17 cellular contexts compared by ENCODE assay signal in the genomic region with DNA sequence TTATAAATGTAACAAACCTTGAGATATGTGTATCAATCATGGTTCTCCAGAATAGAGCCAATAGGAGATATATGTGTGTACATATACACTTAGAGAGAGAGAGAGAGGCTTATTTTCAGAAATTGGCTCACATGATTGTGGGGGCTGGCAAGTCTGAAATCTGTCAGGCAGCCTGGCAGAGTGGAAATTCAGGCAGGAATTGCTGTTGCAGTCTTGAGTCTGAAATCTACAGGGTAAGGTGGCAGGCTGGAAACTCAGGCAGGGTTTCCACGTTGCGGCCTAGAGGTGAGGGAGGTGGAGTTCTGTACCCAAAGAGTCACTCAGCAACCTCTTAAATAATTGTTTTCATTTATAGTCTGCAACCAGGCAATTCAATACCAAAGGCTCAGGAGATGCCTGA.
DNase-seq lines count a peak whose midpoint lies in the region; ATAC-seq and TF ChIP-seq lines count a peak whose summit lies in the region.
"Had no signal": no experiment of that assay in that cellular context is flagged by ENCODE, and none has a peak within 500 bp of the region (broad histone marks: within the 10 kb centered on the region; RNA-seq: fewer than 3 reads in every experiment).

No MANE protein-coding gene starts in this region.

- no peak for TF ChIP-seq CTCF in Loucy (conservative IDR thresholded peaks at IDR 0.05; ENCODE audit: low read length)
- TF ChIP-seq CTCF in nephron progenitor cell (IDR thresholded peaks at IDR 0.05): no peak

- no peaks in the 10 kb centered on the region for H3F3A ChIP-seq in Loucy (ENCODE audit: low read depth)

- H2AFZ ChIP-seq in Loucy (ENCODE audit: low read length): peak overlapping the region; percentile 31; the same call in 1 of the 2 replicates

- no peaks in the 10 kb centered on the region for H3K9me3 ChIP-seq in Loucy (ENCODE audit: insufficient read depth, low read depth, low read length)
- H3K9me3 ChIP-seq: BLaER1 treated with 17β-estradiol and CSF1 and Interleukin-3, amounts not matched to agents 10 nM and 100 nM had no signal

- DNase-seq in head of caudate nucleus: peak in 39 of 42 donors; percentile 3 to 82 (median 43)
- no peak for DNase-seq in nephron progenitor cell
- DNase-seq in superior temporal gyrus (ENCODE audit: extremely low spot score): peak; percentile 29
- no peak for DNase-seq in occipital lobe (lab: John Stamatoyannopoulos, UW)
- DNase-seq: 8988T; Calu3; CD8-positive, alpha-beta T cell; DMS79 treated with DMSO at 0.1 percent for 48 hours; GF-D8; GOT3; H7 had no signal

- no peaks in the 10 kb centered on the region for H3K9me3 Mint-ChIP-seq in nephron progenitor cell
- H3K9me3 Mint-ChIP-seq: CD8-positive, alpha-beta T cell had no signal

- no peaks in the 10 kb centered on the region for H3K36me3 Mint-ChIP-seq in nephron progenitor cell (ENCODE audit: low read depth)
- H3K36me3 Mint-ChIP-seq: CD8-positive, alpha-beta T cell had no signal

- no peak overlapping the region for H3K4me3 Mint-ChIP-seq in nephron progenitor cell
- H3K4me3 Mint-ChIP-seq: B cell; CD8-positive, alpha-beta T cell had no signal

- intact Hi-C loops in head of caudate nucleus (cut with DNase I): no loop called here

- peaks cover 5% of the 10 kb centered on the region for H3K27me3 Mint-ChIP-seq in nephron progenitor cell (ENCODE audit: low read depth, poor library complexity)
- H3K27me3 Mint-ChIP-seq: B cell had no signal

- H3K4me1 ChIP-seq in Loucy (ENCODE audit: insufficient read depth, low read length, poor library complexity, severe bottlenecking): no peaks in the 10 kb centered on the region
- H3K4me1 ChIP-seq: BLaER1 treated with 17β-estradiol and CSF1 and Interleukin-3, amounts not matched to agents 10 nM and 100 nM had no signal

- ATAC-seq in GM18520 (IDR thresholded peaks at IDR 0.05; ENCODE audit: unreplicated experiment) (no peak), HG02623 (IDR thresholded peaks at IDR 0.05; ENCODE audit: unreplicated experiment) (no peak)
- ATAC-seq: CD8-positive, alpha-beta T cell; HCT116 had no signal

- H3K4me1 Mint-ChIP-seq in nephron progenitor cell: peaks cover 44% of the 10 kb centered on the region
- H3K4me1 Mint-ChIP-seq: B cell had no signal

- no peak overlapping the region for H3K4me2 ChIP-seq in Loucy (ENCODE audit: low read depth, low read length, poor library complexity, severe bottlenecking)
- H3K4me2 ChIP-seq: BLaER1 treated with 17β-estradiol and CSF1 and Interleukin-3, amounts not matched to agents 10 nM and 100 nM had no signal

- H3K9me2 ChIP-seq in Loucy (replicated peaks; ENCODE audit: low read depth, low read length): no peaks in the 10 kb centered on the region

- H3K36me3 ChIP-seq in Loucy (ENCODE audit: insufficient read depth, low read length): no peaks in the 10 kb centered on the region
- H3K36me3 ChIP-seq: BLaER1 treated with 17β-estradiol and CSF1 and Interleukin-3, amounts not matched to agents 10 nM and 100 nM had no signal

- no peaks in the 10 kb centered on the region for H3K27me3 ChIP-seq in Loucy (ENCODE audit: insufficient read depth, low read length, poor library complexity, severe bottlenecking)
- H3K27me3 ChIP-seq: BLaER1 treated with 17β-estradiol and CSF1 and Interleukin-3, amounts not matched to agents 10 nM and 100 nM had no signal

- H3K9ac ChIP-seq in Loucy (ENCODE audit: low read depth, low read length, poor library complexity, severe bottlenecking): no peak overlapping the region
- H3K9ac ChIP-seq: BLaER1 treated with 17β-estradiol and CSF1 and Interleukin-3, amounts not matched to agents 10 nM and 100 nM had no signal

- no peaks in the 10 kb centered on the region for H4K20me1 ChIP-seq in Loucy (ENCODE audit: insufficient read depth, low read length, poor library complexity, severe bottlenecking)
- H4K20me1 ChIP-seq: BLaER1 treated with 17β-estradiol and CSF1 and Interleukin-3, amounts not matched to agents 10 nM and 100 nM had no signal

- H3K27ac Mint-ChIP-seq in nephron progenitor cell: peak overlapping the region; percentile 18
- H3K27ac Mint-ChIP-seq: B cell; CD8-positive, alpha-beta T cell had no signal

- H3K4me3 ChIP-seq in Loucy (ENCODE audit: low read length, poor library complexity, severe bottlenecking): no peak overlapping the region
- H3K4me3 ChIP-seq: BLaER1 treated with 17β-estradiol and CSF1 and Interleukin-3, amounts not matched to agents 10 nM and 100 nM had no signal

- H3K79me2 ChIP-seq in Loucy (ENCODE audit: insufficient read depth, low read length): no peaks in the 10 kb centered on the region

Comparison
In these comparisons a context has a peak if more than half of its experiments do, and no peak if none do; other contexts are left out.
1. DNase-seq: peak in head of caudate nucleus (39 of 42) and superior temporal gyrus (single experiment); none in nephron progenitor cell (single experiment) and occipital lobe (single experiment).